1 cellular context compared by ENCODE assay signal in the genomic region with DNA sequence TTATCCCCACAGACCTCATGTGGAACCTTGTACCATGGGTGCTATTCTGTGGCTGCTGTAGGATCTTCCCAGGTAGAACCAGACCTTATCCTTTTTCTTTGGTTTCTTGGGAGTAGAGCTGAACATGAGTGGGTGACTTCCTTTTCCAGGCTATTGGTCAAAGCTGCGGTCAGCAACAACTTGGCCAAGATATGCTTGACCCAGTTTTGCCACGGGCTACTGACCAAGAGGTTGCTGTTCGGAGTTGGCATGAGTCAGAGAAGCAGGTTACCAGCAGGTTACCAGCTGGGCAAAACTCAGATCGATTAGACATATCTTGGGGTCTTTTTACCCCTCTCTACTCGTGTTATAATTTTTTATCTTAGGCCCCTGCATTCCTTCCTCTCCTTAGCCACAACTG.
TF ChIP-seq lines count a peak whose summit lies in the region.

No MANE protein-coding gene starts in this region.

TF ChIP-seq in GM12878, 131 proteins besides CTCF, POLR2A, EP300 and RAD21 (continued from another document):
- TF ChIP-seq, protein P1, sequence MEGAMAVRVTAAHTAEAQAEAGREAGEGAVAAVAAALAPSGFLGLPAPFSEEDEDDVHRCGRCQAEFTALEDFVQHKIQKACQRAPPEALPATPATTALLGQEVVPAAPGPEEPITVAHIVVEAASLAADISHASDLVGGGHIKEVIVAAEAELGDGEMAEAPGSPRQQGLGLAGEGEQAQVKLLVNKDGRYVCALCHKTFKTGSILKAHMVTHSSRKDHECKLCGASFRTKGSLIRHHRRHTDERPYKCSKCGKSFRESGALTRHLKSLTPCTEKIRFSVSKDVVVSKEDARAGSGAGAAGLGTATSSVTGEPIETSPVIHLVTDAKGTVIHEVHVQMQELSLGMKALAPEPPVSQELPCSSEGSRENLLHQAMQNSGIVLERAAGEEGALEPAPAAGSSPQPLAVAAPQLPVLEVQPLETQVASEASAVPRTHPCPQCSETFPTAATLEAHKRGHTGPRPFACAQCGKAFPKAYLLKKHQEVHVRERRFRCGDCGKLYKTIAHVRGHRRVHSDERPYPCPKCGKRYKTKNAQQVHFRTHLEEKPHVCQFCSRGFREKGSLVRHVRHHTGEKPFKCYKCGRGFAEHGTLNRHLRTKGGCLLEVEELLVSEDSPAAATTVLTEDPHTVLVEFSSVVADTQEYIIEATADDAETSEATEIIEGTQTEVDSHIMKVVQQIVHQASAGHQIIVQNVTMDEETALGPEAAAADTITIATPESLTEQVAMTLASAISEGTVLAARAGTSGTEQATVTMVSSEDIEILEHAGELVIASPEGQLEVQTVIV (IDR thresholded peaks at IDR 0.05; ENCODE audit: borderline replicate concordance, partially characterized antibody), result no peak
- TF ChIP-seq, protein P2, sequence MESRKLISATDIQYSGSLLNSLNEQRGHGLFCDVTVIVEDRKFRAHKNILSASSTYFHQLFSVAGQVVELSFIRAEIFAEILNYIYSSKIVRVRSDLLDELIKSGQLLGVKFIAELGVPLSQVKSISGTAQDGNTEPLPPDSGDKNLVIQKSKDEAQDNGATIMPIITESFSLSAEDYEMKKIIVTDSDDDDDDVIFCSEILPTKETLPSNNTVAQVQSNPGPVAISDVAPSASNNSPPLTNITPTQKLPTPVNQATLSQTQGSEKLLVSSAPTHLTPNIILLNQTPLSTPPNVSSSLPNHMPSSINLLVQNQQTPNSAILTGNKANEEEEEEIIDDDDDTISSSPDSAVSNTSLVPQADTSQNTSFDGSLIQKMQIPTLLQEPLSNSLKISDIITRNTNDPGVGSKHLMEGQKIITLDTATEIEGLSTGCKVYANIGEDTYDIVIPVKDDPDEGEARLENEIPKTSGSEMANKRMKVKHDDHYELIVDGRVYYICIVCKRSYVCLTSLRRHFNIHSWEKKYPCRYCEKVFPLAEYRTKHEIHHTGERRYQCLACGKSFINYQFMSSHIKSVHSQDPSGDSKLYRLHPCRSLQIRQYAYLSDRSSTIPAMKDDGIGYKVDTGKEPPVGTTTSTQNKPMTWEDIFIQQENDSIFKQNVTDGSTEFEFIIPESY (IDR thresholded peaks at IDR 0.05), result no peak
